ENCODE assay signal across 8 cellular contexts in genomic region chr5:141567513-141568117, GRCh38. TPM values are rescaled to one million over a fixed set of nuclear protein-coding genes. Genes with fewer than 3 reads are reported as not detected.
DNase-seq lines count a peak whose midpoint lies in the region; ATAC-seq and TF ChIP-seq lines count a peak whose summit lies in the region.

No MANE protein-coding gene starts in this region.

- H3K27me3 Mint-ChIP-seq in nephron (ENCODE audit: low read depth): no peaks in the 10 kb centered on the region

- H3K27me3 ChIP-seq in neuronal stem cell (ENCODE audit: control insufficient read depth in 3 of 3, insufficient read depth in 3 of 3, low read depth in 1 of 3, low read length in 3 of 3): no peaks in the 10 kb centered on the region

- peaks cover 46% of the 10 kb centered on the region for H3K36me3 Mint-ChIP-seq in nephron (ENCODE audit: low read depth)

- no peak overlapping the region for H3K9ac ChIP-seq in neuronal stem cell (ENCODE audit: low read depth, low read length, poor library complexity)

- no peak overlapping the region for H3K27ac ChIP-seq in neuronal stem cell (replicated peaks; ENCODE audit: low read length)

- no peak overlapping the region for H2BK12ac ChIP-seq in neuronal stem cell (ENCODE audit: low read length)

- no peak overlapping the region for H3K14ac ChIP-seq in neuronal stem cell (ENCODE audit: low read length)

- peaks cover 2 to 15% of the 10 kb centered on the region in 2 donors for H3K9me3 ChIP-seq in neuronal stem cell (replicated peaks in 1 of 2; ENCODE audit: control insufficient read depth in 2 of 2, insufficient read depth in 1 of 2, low read depth in 1 of 2, low read length in 2 of 2)

- ATAC-seq in GM21528 (IDR thresholded peaks at IDR 0.05; ENCODE audit: low FRiP score, unreplicated experiment) (no peak), HG03378 (IDR thresholded peaks at IDR 0.05; ENCODE audit: unreplicated experiment) (no peak)

- DNase-seq in EL (peak; percentile 17), LoVo (ENCODE audit: low spot score) (peak; percentile 28), cerebellum (ENCODE audit: low spot score) (peak; percentile 37), NCI-H510A treated with DMSO at 0.1 percent for 48 hours (lab: John Stamatoyannopoulos, UW) (no peak), neuronal stem cell (ENCODE audit: low spot score) (no peak)

- H2BK15ac ChIP-seq in neuronal stem cell (ENCODE audit: low read length): no peak overlapping the region

- H3K4me2 ChIP-seq in neuronal stem cell (ENCODE audit: insufficient read depth, low read length, poor library complexity, severe bottlenecking): no peak overlapping the region

- no peaks in the 10 kb centered on the region for H3K4me1 ChIP-seq in neuronal stem cell (ENCODE audit: control insufficient read depth in 2 of 2, insufficient read depth in 1 of 2, low read depth in 1 of 2, low read length in 2 of 2)

- peak overlapping the region in 1 of 3 experiments; percentile 56 for H3K27ac Mint-ChIP-seq in nephron

- H2BK5ac ChIP-seq in neuronal stem cell (ENCODE audit: low read length): no peak overlapping the region

- WGBS in neuronal stem cell (ENCODE audit: extremely low coverage in 2 of 2, insufficient read length in 2 of 2, insufficient replicate concordance in 1 of 2), 2 donors: no CpG with 5 or more reads among the region's 2 CpGs

- no peak overlapping the region for H3K4me3 Mint-ChIP-seq in nephron

- H4K91ac ChIP-seq in neuronal stem cell (ENCODE audit: low read depth, low read length, poor library complexity): no peak overlapping the region

- no peak overlapping the region for H3K23ac ChIP-seq in neuronal stem cell (ENCODE audit: low read depth, low read length, poor library complexity)

- no peaks in the 10 kb centered on the region for H3K79me1 ChIP-seq in neuronal stem cell (ENCODE audit: low read depth, low read length)

- H2AFZ ChIP-seq in neuronal stem cell (ENCODE audit: low read length): no peak overlapping the region

- H2AK5ac ChIP-seq in neuronal stem cell (ENCODE audit: low read depth, low read length): no peak overlapping the region

- H2BK120ac ChIP-seq in neuronal stem cell (ENCODE audit: low read depth, low read length): no peak overlapping the region

- no peak overlapping the region for H4K8ac ChIP-seq in neuronal stem cell (ENCODE audit: low read depth, low read length)

- peaks cover 8% of the 10 kb centered on the region for H3K4me1 Mint-ChIP-seq in nephron

- TF ChIP-seq CTCF in nephron (IDR thresholded peaks at IDR 0.05; ENCODE audit: unreplicated experiment in 3 of 3): peak; percentile 73 to 92 (median 81)

- H3K4me3 ChIP-seq in neuronal stem cell (ENCODE audit: low read length in 2 of 2): no peak overlapping the region

- peaks cover 9 to 95% of the 10 kb centered on the region in 2 donors for H3K36me3 ChIP-seq in neuronal stem cell (replicated peaks in 1 of 2; ENCODE audit: control insufficient read depth in 2 of 2, insufficient read depth in 2 of 2, low read length in 2 of 2)

- H3K18ac ChIP-seq in neuronal stem cell (ENCODE audit: low read length): no peak overlapping the region

- no peaks in the 10 kb centered on the region for H3K9me3 Mint-ChIP-seq in nephron

- H3K4ac ChIP-seq in neuronal stem cell (ENCODE audit: low read length): no peak overlapping the region

RNA-seq across cellular contexts. Expression of gene DIAPH1, which starts 51.2 kb away (rescaled TPM):
- total RNA-seq in cerebellum: 20.7 TPM
- 34.7 TPM for polyA plus RNA-seq in neuronal stem cell (2013, experiment 1 of 2)
- 34.1 TPM for polyA plus RNA-seq in neuronal stem cell (2013, experiment 2 of 2)

Comparison
In these comparisons a context has a peak if more than half of its experiments do, and no peak if none do; other contexts are left out.
1. DNase-seq: peak in EL (single experiment), LoVo (single experiment) and cerebellum (single experiment); none in NCI-H510A treated with DMSO at 0.1 percent for 48 hours (single experiment) and neuronal stem cell (single experiment).